ENCODE assay signal across 8 cellular contexts in the genomic region with DNA sequence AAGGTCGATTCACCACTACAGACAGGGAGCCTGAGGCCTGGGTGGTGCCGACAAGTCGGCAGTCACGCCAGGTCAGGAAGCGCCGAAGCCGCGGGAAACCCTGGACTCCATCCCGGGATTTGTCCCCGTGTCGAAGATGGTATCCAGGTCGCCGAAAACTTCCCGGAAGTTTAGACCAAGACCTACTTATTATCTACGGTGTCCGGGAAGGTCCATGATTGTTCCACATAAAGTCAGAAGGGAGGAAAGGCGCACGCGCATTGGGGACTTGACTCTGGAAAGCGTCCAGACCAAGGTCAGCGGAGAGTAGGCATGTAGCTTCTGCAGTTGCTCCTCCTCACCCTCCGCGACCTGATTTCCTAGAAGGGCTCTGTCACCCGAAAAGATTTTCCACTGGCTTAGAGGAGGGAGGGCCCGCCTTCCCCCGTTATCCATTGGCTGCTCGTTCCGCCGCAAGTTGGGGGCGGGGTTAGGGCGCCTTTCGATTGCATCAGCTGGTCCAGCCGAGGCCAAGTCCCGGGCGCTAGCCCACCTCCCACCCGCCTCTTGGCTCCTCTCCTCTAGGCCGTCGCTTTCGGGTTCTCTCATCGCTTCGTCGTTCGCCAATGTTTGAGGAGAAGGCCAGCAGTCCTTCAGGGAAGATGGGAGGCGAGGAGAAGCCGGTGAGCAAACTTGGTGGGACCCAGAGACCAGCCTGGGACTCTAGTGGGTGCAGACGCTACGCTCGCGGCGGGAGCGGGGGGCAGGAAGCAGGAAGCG.
DNase-seq lines count a peak whose midpoint lies in the region; ATAC-seq and TF ChIP-seq lines count a peak whose summit lies in the region.

A gene (plus strand): TSS at position 484 of the 759 bp plus-strand sequence. CDS start 122 bp downstream, at position 606.

- peaks cover 19% of the 10 kb centered on the region for H4K20me1 ChIP-seq in OCI-LY3 (ENCODE audit: insufficient read depth, low read length)

- H2AFZ ChIP-seq in OCI-LY3 (ENCODE audit: low read depth, low read length) = peak within 1 kb of the TSS; percentile 67; the same call in 1 of the 2 replicates

- peak; percentile 100 for DNase-seq in DMS 273 treated with DMSO at 0.1 percent for 48 hours (lab: John Stamatoyannopoulos, UW)
- peak; percentile 62 for DNase-seq in HuH-7.5 (ENCODE audit: low spot score)
- peak; percentile 95 for DNase-seq in activated CD8-positive, alpha-beta memory T cell treated with anti-CD3 and anti-CD28 coated beads, Interleukin-2, amount 50 U/mL, for 48 hours
- DNase-seq in epidermal melanocyte (ENCODE audit: insufficient read length, low spot score) = peak; percentile 95
- peak; percentile 97 for DNase-seq in midbrain (lab: John Stamatoyannopoulos, UW)
- DNase-seq in stimulated activated CD8-positive, alpha-beta memory T cell treated with anti-CD3 and anti-CD28 coated beads, Interleukin-2, amount 100 ng/mL, for 1 hour (ENCODE audit: low read depth in 2 of 2) = peak; percentile 88 to 89

- no peaks in the 10 kb centered on the region for H3K27me3 ChIP-seq in OCI-LY3 (ENCODE audit: low read depth, low read length)

- H3K4me2 ChIP-seq in OCI-LY3 (ENCODE audit: low read length) = peak within 1 kb of the TSS; percentile 95

- peaks cover 13% of the 10 kb centered on the region for H3K4me1 ChIP-seq in OCI-LY3 (ENCODE audit: low read length)

- peaks cover 19% of the 10 kb centered on the region for H3K36me3 ChIP-seq in OCI-LY3 (replicated peaks; ENCODE audit: low read depth, low read length)

- no peaks in the 10 kb centered on the region for H3K9me3 ChIP-seq in OCI-LY3 (ENCODE audit: insufficient read depth, low read length)

- TF ChIP-seq CTCF in OCI-LY3 (IDR thresholded peaks at IDR 0.05; ENCODE audit: low read depth, low read length) = no peak

- H3K27ac ChIP-seq in OCI-LY3 (ENCODE audit: low read length) = peak within 1 kb of the TSS; percentile 90

- peak; percentile 96 for ATAC-seq in GM21528 (IDR thresholded peaks at IDR 0.05; ENCODE audit: low FRiP score, unreplicated experiment)

- peak within 1 kb of the TSS; percentile 95 for H3K4me3 ChIP-seq in OCI-LY3 (ENCODE audit: low read length)

- H3K79me2 ChIP-seq in OCI-LY3 (ENCODE audit: low read length) = peaks cover 61% of the 10 kb centered on the region

- peak within 1 kb of the TSS; percentile 93 for H3K9ac ChIP-seq in OCI-LY3 (ENCODE audit: low read length)

Comparison
In these comparisons a context has a peak if more than half of its experiments do, and no peak if none do; other contexts are left out.
1. Peak in every context shown above with its lines: DNase-seq, ATAC-seq, H3K4me3 ChIP-seq and H3K27ac ChIP-seq.